In genomic region chr9:129481824-129482511, GRCh38 we compare ENCODE assay signal across 8 cellular contexts.
DNase-seq lines count a peak whose midpoint lies in the region; ATAC-seq and TF ChIP-seq lines count a peak whose summit lies in the region.

No MANE protein-coding gene starts in this region.

- CTCF ChIA-PET in CD4-positive, alpha-beta T cell (lab: Charles Lee), result interaction anchor here (1.5 kb wide), 1 partner anchor 22 kb away, joined by 3 read pairs; no protein-coding TSS in a partner anchor
- CTCF ChIA-PET in Panc1 (lab: Charles Lee), result no interaction called here

- H3K27ac ChIP-seq in CD4-positive, alpha-beta T cell (ENCODE audit: low read depth, low read length), result no peak overlapping the region
- H3K27ac ChIP-seq in Panc1 (ENCODE audit: low read length), result peak overlapping the region; percentile 90

- POLR2A ChIA-PET in CD4-positive, alpha-beta T cell (lab: Charles Lee), result no interaction called here
- POLR2A ChIA-PET in Panc1 (lab: Charles Lee), result interaction anchor here (0.7 to 0.9 kb wide), 2 partner anchors 22 to 304 kb away, joined by 5 to 10 read pairs; partner anchors contain the start of gene IER5L

- peaks cover 77% of the 10 kb centered on the region for H3K4me1 ChIP-seq in Panc1 (ENCODE audit: control insufficient read depth, insufficient read depth, low read length)

- H3K27me3 Mint-ChIP-seq in CD4-positive, alpha-beta T cell, result no peaks in the 10 kb centered on the region
- H3K27me3 Mint-ChIP-seq in nephron (ENCODE audit: low read depth), result peaks cover 7% of the 10 kb centered on the region

- H3K9me3 ChIP-seq in CD4-positive, alpha-beta T cell (ENCODE audit: control insufficient read depth, low read length), result no peaks in the 10 kb centered on the region
- no peaks in the 10 kb centered on the region for H3K9me3 ChIP-seq in Panc1 (ENCODE audit: control insufficient read depth, insufficient read depth, low read depth, low read length)

- no TSS peak for BruUV-seq in Panc1 (replicated peaks; lab: Mats Ljungman, UMichigan)

- no peaks in the 10 kb centered on the region for H3K36me3 Mint-ChIP-seq in CD4-positive, alpha-beta T cell (ENCODE audit: low read depth)
- no peaks in the 10 kb centered on the region for H3K36me3 Mint-ChIP-seq in nephron (ENCODE audit: low read depth)

- intact Hi-C loops in CD4-positive, alpha-beta T cell (cut with DNase I, micrococcal nuclease), result loop anchor here (2.0 to 10.0 kb wide), 3 partner anchors 19 to 155 kb away; no protein-coding TSS in a partner anchor
- intact Hi-C loops in Panc1 (cut with micrococcal nuclease; ENCODE audit: unreplicated experiment), result loop anchor here (10.0 kb wide), 1 partner anchor 67 kb away; no protein-coding TSS in a partner anchor

- TF ChIP-seq CTCF in CD4-positive, alpha-beta T cell (IDR thresholded peaks at IDR 0.05), result no peak
- TF ChIP-seq CTCF in Panc1 (IDR thresholded peaks at IDR 0.05), result no peak; the same call in 1 of the 2 replicates
- peak; percentile 27 for TF ChIP-seq CTCF in epithelial cell of proximal tubule (conservative IDR thresholded peaks at IDR 0.05; ENCODE audit: low read depth, low read length)
- TF ChIP-seq CTCF in nephron (IDR thresholded peaks at IDR 0.05; ENCODE audit: unreplicated experiment in 3 of 3), result peak in 1 of 3 experiments; percentile 12

- no peaks in the 10 kb centered on the region for H3K27me3 ChIP-seq in CD4-positive, alpha-beta T cell (ENCODE audit: control insufficient read depth, insufficient read depth, low read length)
- H3K27me3 ChIP-seq in Panc1 (ENCODE audit: control insufficient read depth, insufficient read depth, low read length), result no peaks in the 10 kb centered on the region

- in situ Hi-C loops in Panc1 (cut with HindIII; ENCODE audit: low pct_unique_long_range_greater_than_20kb, low sequenced_read_pairs), result no loop called here

- peak overlapping the region; percentile 77 for H3K4me3 Mint-ChIP-seq in CD4-positive, alpha-beta T cell
- peak overlapping the region; percentile 72 to 73 (median 72) for H3K4me3 Mint-ChIP-seq in nephron

- ATAC-seq in CD4-positive, alpha-beta T cell (ENCODE audit: poor library complexity), result no peak
- ATAC-seq in Panc1 (no peak), GM19328 (IDR thresholded peaks at IDR 0.05; ENCODE audit: unreplicated experiment) (no peak), GM18873 (IDR thresholded peaks at IDR 0.05; ENCODE audit: low FRiP score, unreplicated experiment) (no peak)

- H3K4me1 Mint-ChIP-seq in CD4-positive, alpha-beta T cell (ENCODE audit: low read depth), result peaks cover 24% of the 10 kb centered on the region
- peaks cover 75% of the 10 kb centered on the region for H3K4me1 Mint-ChIP-seq in nephron

- no peaks in the 10 kb centered on the region for H3K36me3 ChIP-seq in Panc1 (ENCODE audit: control insufficient read depth, insufficient read depth, low read length)

- H3K4me3 ChIP-seq in Panc1 (ENCODE audit: low read depth in 2 of 2, low read length in 2 of 2), result peak overlapping the region; percentile 11 to 17; a peak in 2 of 4 replicates
- H3K4me3 ChIP-seq in epithelial cell of proximal tubule (ENCODE audit: low read depth, low read length), result peak overlapping the region; percentile 52

- no peaks in the 10 kb centered on the region for H3K9me3 Mint-ChIP-seq in CD4-positive, alpha-beta T cell
- no peaks in the 10 kb centered on the region for H3K9me3 Mint-ChIP-seq in nephron

- DNase-seq in CD4-positive, alpha-beta T cell, result no peak
- DNase-seq in Panc1 (ENCODE audit: low read depth, low spot score), result no peak
- DNase-seq in epithelial cell of proximal tubule (ENCODE audit: low read depth), result no peak
- DNase-seq in NOMO-1 treated with dmso at 0.1 percent for 144 hours (lab: John Stamatoyannopoulos, UW; ENCODE audit: unreplicated experiment), result no peak
- DNase-seq in NOMO-1 treated with DMSO at 0.1 percent for 48 hours (lab: John Stamatoyannopoulos, UW; ENCODE audit: unreplicated experiment), result no peak

- H3K27ac Mint-ChIP-seq in CD4-positive, alpha-beta T cell, result peak overlapping the region; percentile 58
- H3K27ac Mint-ChIP-seq in nephron, result peak overlapping the region; percentile 95 to 100 (median 99)
